19 cellular contexts compared by ENCODE assay signal in genomic region chr1:54300395-54300794, GRCh38.
DNase-seq lines count a peak whose midpoint lies in the region; TF ChIP-seq lines count a peak whose summit lies in the region.
"Had no signal": no experiment of that assay in that cellular context is flagged by ENCODE, and none has a peak within 500 bp of the region (broad histone marks: within the 10 kb centered on the region; RNA-seq: fewer than 3 reads in every experiment).

No MANE protein-coding gene starts in this region.

- peaks cover 63% of the 10 kb centered on the region for H3K9me3 Mint-ChIP-seq in glutamatergic neuron (ENCODE audit: unreplicated experiment)
- H3K9me3 Mint-ChIP-seq: activated CD4-positive, alpha-beta T cell treated with anti-CD3 and anti-CD28 coated beads, Interleukin-2, amount 10 ng/mL, durations not matched to agents 24 days and 14 days; activated naive CD8-positive, alpha-beta T cell treated with anti-CD3 and anti-CD28 coated beads, Interleukin-2, amount 50 U/mL, for 24 hours; H9 had no signal

- CTCF ChIA-PET in SK-N-SH (lab: Yijun Ruan, JAX) = interaction anchor here (0.7 to 5.5 kb wide), 3 partner anchors 11 to 56 kb away, joined by 3 to 42 read pairs (median 3); no protein-coding TSS in a partner anchor

- H4K20me1 ChIP-seq in SK-N-SH (ENCODE audit: insufficient read depth) = no peaks in the 10 kb centered on the region

- H3K79me2 ChIP-seq in SK-N-SH (ENCODE audit: insufficient read depth) = peaks cover 21% of the 10 kb centered on the region; the same call in 1 of the 2 replicates

- H3K27ac Mint-ChIP-seq in glutamatergic neuron (ENCODE audit: unreplicated experiment) = peak overlapping the region; percentile 93
- H3K27ac Mint-ChIP-seq: activated naive CD8-positive, alpha-beta T cell treated with anti-CD3 and anti-CD28 coated beads, Interleukin-2, amount 50 U/mL, for 24 hours had no signal

- no peak overlapping the region for H3K4me3 ChIP-seq in SK-N-SH (ENCODE audit: low read depth in 2 of 2, low read length in 1 of 2)
- H3K4me3 ChIP-seq: breast epithelium, esophagus squamous epithelium had no signal

- no peaks in the 10 kb centered on the region for H3F3A ChIP-seq in SK-N-SH (replicated peaks; ENCODE audit: insufficient read depth)

- peak overlapping the region; percentile 94 for H3K27ac ChIP-seq in temporal lobe (ENCODE audit: low read depth, low read length)
- peak overlapping the region in 1 of 2 experiments; percentile 96; a peak in 1 of 4 replicates for H3K27ac ChIP-seq in SK-N-SH (ENCODE audit: low read depth in 2 of 2, low read length in 1 of 2)
- H3K27ac ChIP-seq: 22Rv1, RWPE1 had no signal

- no peak for TF ChIP-seq CTCF in glutamatergic neuron (IDR thresholded peaks at IDR 0.05; ENCODE audit: partially characterized antibody, unreplicated experiment)
- no peak for TF ChIP-seq CTCF in SK-N-SH (IDR thresholded peaks at IDR 0.05)

- H3K9me2 ChIP-seq in SK-N-SH = no peaks in the 10 kb centered on the region

- H3K9ac ChIP-seq in SK-N-SH = no peak overlapping the region

- H3K4me3 Mint-ChIP-seq in glutamatergic neuron (ENCODE audit: unreplicated experiment) = peak overlapping the region; percentile 83
- H3K4me3 Mint-ChIP-seq: activated CD4-positive, alpha-beta T cell treated with anti-CD3 and anti-CD28 coated beads, Interleukin-2, amount 10 ng/mL, durations not matched to agents 24 days and 14 days; activated naive CD8-positive, alpha-beta T cell treated with anti-CD3 and anti-CD28 coated beads, Interleukin-2, amount 50 U/mL, for 24 hours; H9 had no signal

- no peaks in the 10 kb centered on the region for H3K27me3 ChIP-seq in SK-N-SH (ENCODE audit: insufficient read depth)
- H3K27me3 ChIP-seq: breast epithelium, esophagus squamous epithelium had no signal

- H3K36me3 Mint-ChIP-seq in glutamatergic neuron (ENCODE audit: unreplicated experiment) = no peaks in the 10 kb centered on the region

- no peak for TF ChIP-seq EP300 in SK-N-SH (IDR thresholded peaks at IDR 0.05; ENCODE audit: borderline replicate concordance in 1 of 2, low read depth in 1 of 2, low read length in 1 of 2)

- POLR2A ChIA-PET in SK-N-SH (lab: Yijun Ruan, JAX) = interaction anchor here (1.0 kb wide), 1 partner anchor 12 kb away, joined by 4 read pairs; no protein-coding TSS in a partner anchor

- TF ChIP-seq RAD21 in SK-N-SH (IDR thresholded peaks at IDR 0.05; ENCODE audit: low read length) = no peak

- H3K36me3 ChIP-seq in SK-N-SH (replicated peaks in 1 of 2; ENCODE audit: control insufficient read depth in 1 of 2, insufficient read depth in 2 of 2, low read length in 1 of 2) = no peaks in the 10 kb centered on the region
- H3K36me3 ChIP-seq: breast epithelium, esophagus squamous epithelium had no signal

- H2AFZ ChIP-seq in SK-N-SH (ENCODE audit: low read depth) = no peak overlapping the region

- H3K4me2 ChIP-seq in SK-N-SH = no peak overlapping the region

- H3K4me1 Mint-ChIP-seq in glutamatergic neuron (ENCODE audit: low read depth, unreplicated experiment) = peaks cover 90% of the 10 kb centered on the region

- peaks cover 60% of the 10 kb centered on the region for H3K27me3 Mint-ChIP-seq in glutamatergic neuron (ENCODE audit: unreplicated experiment)
- H3K27me3 Mint-ChIP-seq: activated CD4-positive, alpha-beta T cell treated with anti-CD3 and anti-CD28 coated beads, Interleukin-2, amount 10 ng/mL, durations not matched to agents 24 days and 14 days; activated naive CD8-positive, alpha-beta T cell treated with anti-CD3 and anti-CD28 coated beads, Interleukin-2, amount 50 U/mL, for 24 hours had no signal

- WGBS in SK-N-SH (ENCODE audit: low lambda C conversion rate) = 87% methylated on average over 7 of the region's 7 CpGs

- peaks cover 0 to 85% of the 10 kb centered on the region in 2 experiments; a peak in 2 of 4 replicates for H3K4me1 ChIP-seq in SK-N-SH (ENCODE audit: control insufficient read depth in 1 of 2, insufficient read depth in 2 of 2, low read depth in 1 of 2, low read length in 1 of 2)

- DNase-seq in NCI-H510A treated with DMSO at 0.1 percent for 48 hours (lab: John Stamatoyannopoulos, UW) = peak; percentile 29
- DNase-seq in NCI-H510A (lab: John Stamatoyannopoulos, UW) = no peak
- peak; percentile 14 for DNase-seq in NCI-H774 (lab: John Stamatoyannopoulos, UW)
- no peak for DNase-seq in glutamatergic neuron
- no peak for DNase-seq in AG08396 (ENCODE audit: low spot score)
- DNase-seq in SK-N-SH = no peak
- no peak for DNase-seq in HUDEP-2 (lab: John Stamatoyannopoulos, UW; ENCODE audit: unreplicated experiment in 76 of 76)
- DNase-seq: activated CD4-positive, alpha-beta T cell treated with anti-CD3 and anti-CD28 coated beads, Interleukin-2, amount 10 ng/mL, durations not matched to agents 24 days and 14 days; activated CD8-positive, alpha-beta memory T cell treated with anti-CD3 and anti-CD28 coated beads, Interleukin-2, amount 50 U/mL, for 4 hours; activated naive CD8-positive, alpha-beta T cell treated with anti-CD3 and anti-CD28 coated beads, Interleukin-2, amount 50 U/mL, for 24 hours; DMS53; effector CD4-positive, alpha-beta T cell; esophagus squamous epithelium; H9; retina had no signal

- H3K9me3 ChIP-seq in SK-N-SH = no peaks in the 10 kb centered on the region
- H3K9me3 ChIP-seq: breast epithelium, esophagus squamous epithelium had no signal

TF ChIP-seq in SK-N-SH, 30 proteins besides CTCF, POLR2A, EP300 and RAD21 (continues in another document):
- no peak for TF ChIP-seq GATA2 (CRISPR knock-in tag; IDR thresholded peaks at IDR 0.05)
- no peak for TF ChIP-seq REST (IDR thresholded peaks at IDR 0.05; ENCODE audit: low read depth, low read length)
- no peak for TF ChIP-seq TEAD4 (IDR thresholded peaks at IDR 0.05; ENCODE audit: borderline replicate concordance, insufficient read depth)
- TF ChIP-seq CHD2 (IDR thresholded peaks at IDR 0.05; ENCODE audit: low read length, partially characterized antibody) = no peak
- no peak for TF ChIP-seq EZH2phosphoT487 (IDR thresholded peaks at IDR 0.05; ENCODE audit: borderline replicate concordance, low read depth)
- no peak for TF ChIP-seq FOXJ3 (CRISPR knock-in tag; IDR thresholded peaks at IDR 0.05)
- no peak for TF ChIP-seq ZBTB33 (IDR thresholded peaks at IDR 0.05; ENCODE audit: borderline replicate concordance, low read depth)
- no peak for TF ChIP-seq USF1 (IDR thresholded peaks at IDR 0.05; ENCODE audit: borderline replicate concordance, low read depth)
- TF ChIP-seq MEF2A (IDR thresholded peaks at IDR 0.05; ENCODE audit: borderline replicate concordance, low read depth) = no peak
- TF ChIP-seq FOSL2 (IDR thresholded peaks at IDR 0.05; ENCODE audit: borderline replicate concordance, low read depth) = no peak
- no peak for TF ChIP-seq FOXM1 (IDR thresholded peaks at IDR 0.05; ENCODE audit: low read depth)
- TF ChIP-seq JUND (IDR thresholded peaks at IDR 0.05) = no peak
- TF ChIP-seq MAX (IDR thresholded peaks at IDR 0.05; ENCODE audit: low read depth) = no peak
- no peak for TF ChIP-seq RFX5 (IDR thresholded peaks at IDR 0.05; ENCODE audit: low read length)
- no peak for TF ChIP-seq RXRA (IDR thresholded peaks at IDR 0.05; ENCODE audit: borderline replicate concordance, low read depth)

Comparison
In these comparisons a context has a peak if more than half of its experiments do, and no peak if none do; other contexts are left out.
1. DNase-seq: peak in NCI-H510A treated with DMSO at 0.1 percent for 48 hours (single experiment) and NCI-H774 (single experiment); none in NCI-H510A (single experiment), glutamatergic neuron (single experiment), AG08396 (single experiment), SK-N-SH (single experiment) and HUDEP-2 (0 of 76).